1 cellular context compared by ENCODE assay signal in the genomic region with DNA sequence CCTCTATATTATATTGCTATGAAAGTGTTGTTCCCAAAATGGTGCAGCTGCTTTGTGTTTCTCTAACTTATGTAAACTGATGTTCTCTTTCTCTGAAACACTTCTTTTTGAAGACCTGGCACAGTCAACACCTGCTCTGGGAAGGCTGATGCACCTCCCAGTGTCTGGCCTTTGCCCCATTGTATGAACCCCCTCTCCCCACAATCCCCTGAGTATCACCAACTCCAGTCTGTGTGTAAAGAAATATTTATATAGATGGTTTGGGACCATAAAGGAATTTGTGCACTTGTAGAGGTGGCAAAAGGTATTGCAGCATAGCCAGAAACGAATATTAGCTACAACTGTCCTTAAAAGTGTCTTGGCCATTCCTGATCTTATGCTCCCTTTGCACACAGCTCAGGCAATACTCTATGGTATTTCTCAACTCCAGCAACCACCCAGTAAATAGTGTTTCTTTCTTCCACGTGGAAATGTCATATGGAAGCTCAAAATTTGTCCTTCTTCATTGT.
TF ChIP-seq lines count a peak whose summit lies in the region.

No MANE protein-coding gene starts in this region.

TF ChIP-seq in HepG2, 621 proteins besides CTCF, POLR2A, EP300 and RAD21:
- TF ChIP-seq SUZ12 (IDR thresholded peaks at IDR 0.05; ENCODE audit: low read depth, low read length) (no peak), TSC22D2 (CRISPR knock-in tag; IDR thresholded peaks at IDR 0.05; ENCODE audit: borderline replicate concordance) (no peak), LRRFIP1 (CRISPR knock-in tag; conservative IDR thresholded peaks at IDR 0.05) (no peak), SNAPC2 (CRISPR knock-in tag; IDR thresholded peaks at IDR 0.05) (no peak), ZNF383 (CRISPR knock-in tag; IDR thresholded peaks at IDR 0.05; ENCODE audit: borderline replicate concordance) (no peak), ZNF446 (CRISPR knock-in tag; IDR thresholded peaks at IDR 0.05) (no peak), KDM5B (CRISPR knock-in tag; IDR thresholded peaks at IDR 0.05; ENCODE audit: borderline replicate concordance) (no peak), ZNF263 (CRISPR knock-in tag; IDR thresholded peaks at IDR 0.05) (no peak), ZNF235 (CRISPR knock-in tag; IDR thresholded peaks at IDR 0.05; ENCODE audit: borderline replicate concordance) (no peak), ZNF350 (CRISPR knock-in tag; IDR thresholded peaks at IDR 0.05; ENCODE audit: borderline replicate concordance, low read depth) (no peak), EEA1 (CRISPR knock-in tag; IDR thresholded peaks at IDR 0.05; ENCODE audit: borderline replicate concordance) (no peak), MBD4 (IDR thresholded peaks at IDR 0.05; ENCODE audit: borderline replicate concordance, low read length) (no peak), ZFAT (CRISPR knock-in tag; conservative IDR thresholded peaks at IDR 0.05) (no peak), FOSL1 (CRISPR knock-in tag; IDR thresholded peaks at IDR 0.05; ENCODE audit: borderline replicate concordance) (no peak)
TF ChIP-seq in HepG2: peak in this region for 0.
